Comparison of ENCODE assay signal across 1 cellular context in the genomic region with DNA sequence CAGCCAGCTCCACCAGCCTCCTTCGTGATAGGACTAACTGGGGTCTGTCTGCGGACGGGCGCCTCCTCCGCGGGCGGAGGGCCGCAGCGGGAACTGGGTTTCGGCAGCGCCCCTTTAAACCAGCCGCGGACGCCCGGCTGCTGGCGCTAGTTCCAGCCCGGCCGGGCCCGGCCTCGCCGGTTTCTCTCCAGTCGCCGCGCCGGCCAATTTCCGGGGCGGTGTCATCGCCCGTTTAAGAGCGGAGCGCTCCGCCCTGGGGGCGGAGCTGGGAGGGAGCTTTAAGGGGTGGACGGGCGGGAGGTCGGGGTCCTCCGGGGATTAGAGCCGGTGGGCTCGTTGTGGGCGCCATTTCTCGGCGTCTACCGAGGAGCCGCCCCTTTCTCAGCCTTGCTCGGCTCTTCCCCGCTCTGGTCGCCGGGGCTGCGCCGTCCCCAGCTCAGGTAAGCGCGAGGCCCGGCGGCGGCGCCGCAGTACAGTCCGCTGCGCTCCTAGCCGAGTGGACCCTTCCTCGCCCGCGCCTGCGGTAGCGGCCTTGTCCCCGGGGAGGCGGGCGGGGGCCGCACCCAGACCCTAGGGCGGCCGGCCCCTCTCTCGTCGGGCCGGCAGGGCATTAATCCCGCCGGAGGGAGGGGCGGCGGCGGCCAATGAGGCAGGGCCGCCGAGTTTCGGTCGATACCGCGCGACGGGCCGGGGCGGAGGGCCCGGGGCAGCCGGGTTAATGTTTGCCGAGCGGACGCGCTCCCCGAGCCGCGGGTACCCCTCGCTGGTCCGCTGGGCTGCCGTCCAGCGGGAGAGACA.
TF ChIP-seq lines count a peak whose summit lies in the region.

Gene EPB41L5, plus strand, starts transcription at position 307 of the 798 bp plus-strand sequence. CDS start 6,008 bp downstream, outside the sequence.

TF ChIP-seq in WTC11, 78 proteins besides CTCF, POLR2A, EP300 and RAD21 (continued from another document and continues in another):
- peak; percentile 54; the same call in 1 of the 2 replicates for TF ChIP-seq SMAD4 (CRISPR knock-in tag; IDR thresholded peaks at IDR 0.05)
- TF ChIP-seq ATF6 (CRISPR knock-in tag; IDR thresholded peaks at IDR 0.05) = no peak
- TF ChIP-seq NR2C2 (CRISPR knock-in tag; IDR thresholded peaks at IDR 0.05) = no peak
- no peak for TF ChIP-seq TEAD4 (CRISPR knock-in tag; IDR thresholded peaks at IDR 0.05)
- TF ChIP-seq NR1H2 (CRISPR knock-in tag; IDR thresholded peaks at IDR 0.05) = no peak
- TF ChIP-seq ZNF263 (CRISPR knock-in tag; IDR thresholded peaks at IDR 0.05; ENCODE audit: low read depth) = no peak
- TF ChIP-seq, protein P1, sequence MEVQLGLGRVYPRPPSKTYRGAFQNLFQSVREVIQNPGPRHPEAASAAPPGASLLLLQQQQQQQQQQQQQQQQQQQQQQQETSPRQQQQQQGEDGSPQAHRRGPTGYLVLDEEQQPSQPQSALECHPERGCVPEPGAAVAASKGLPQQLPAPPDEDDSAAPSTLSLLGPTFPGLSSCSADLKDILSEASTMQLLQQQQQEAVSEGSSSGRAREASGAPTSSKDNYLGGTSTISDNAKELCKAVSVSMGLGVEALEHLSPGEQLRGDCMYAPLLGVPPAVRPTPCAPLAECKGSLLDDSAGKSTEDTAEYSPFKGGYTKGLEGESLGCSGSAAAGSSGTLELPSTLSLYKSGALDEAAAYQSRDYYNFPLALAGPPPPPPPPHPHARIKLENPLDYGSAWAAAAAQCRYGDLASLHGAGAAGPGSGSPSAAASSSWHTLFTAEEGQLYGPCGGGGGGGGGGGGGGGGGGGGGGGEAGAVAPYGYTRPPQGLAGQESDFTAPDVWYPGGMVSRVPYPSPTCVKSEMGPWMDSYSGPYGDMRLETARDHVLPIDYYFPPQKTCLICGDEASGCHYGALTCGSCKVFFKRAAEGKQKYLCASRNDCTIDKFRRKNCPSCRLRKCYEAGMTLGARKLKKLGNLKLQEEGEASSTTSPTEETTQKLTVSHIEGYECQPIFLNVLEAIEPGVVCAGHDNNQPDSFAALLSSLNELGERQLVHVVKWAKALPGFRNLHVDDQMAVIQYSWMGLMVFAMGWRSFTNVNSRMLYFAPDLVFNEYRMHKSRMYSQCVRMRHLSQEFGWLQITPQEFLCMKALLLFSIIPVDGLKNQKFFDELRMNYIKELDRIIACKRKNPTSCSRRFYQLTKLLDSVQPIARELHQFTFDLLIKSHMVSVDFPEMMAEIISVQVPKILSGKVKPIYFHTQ (CRISPR knock-in tag; IDR thresholded peaks at IDR 0.05) = no peak; the same call in 1 of the 2 replicates
- TF ChIP-seq RORB (CRISPR knock-in tag; IDR thresholded peaks at IDR 0.05) = no peak
- no peak for TF ChIP-seq GTF2I (CRISPR knock-in tag; conservative IDR thresholded peaks at IDR 0.05)
- peak; percentile 95 for TF ChIP-seq SP1 (CRISPR knock-in tag; conservative IDR thresholded peaks at IDR 0.05)
- no peak for TF ChIP-seq TCF7 (CRISPR knock-in tag; IDR thresholded peaks at IDR 0.05; ENCODE audit: low read depth)
- TF ChIP-seq FOXK1 (CRISPR knock-in tag; IDR thresholded peaks at IDR 0.05) = peak; percentile 58; the same call in 1 of the 2 replicates
- TF ChIP-seq, protein P2, sequence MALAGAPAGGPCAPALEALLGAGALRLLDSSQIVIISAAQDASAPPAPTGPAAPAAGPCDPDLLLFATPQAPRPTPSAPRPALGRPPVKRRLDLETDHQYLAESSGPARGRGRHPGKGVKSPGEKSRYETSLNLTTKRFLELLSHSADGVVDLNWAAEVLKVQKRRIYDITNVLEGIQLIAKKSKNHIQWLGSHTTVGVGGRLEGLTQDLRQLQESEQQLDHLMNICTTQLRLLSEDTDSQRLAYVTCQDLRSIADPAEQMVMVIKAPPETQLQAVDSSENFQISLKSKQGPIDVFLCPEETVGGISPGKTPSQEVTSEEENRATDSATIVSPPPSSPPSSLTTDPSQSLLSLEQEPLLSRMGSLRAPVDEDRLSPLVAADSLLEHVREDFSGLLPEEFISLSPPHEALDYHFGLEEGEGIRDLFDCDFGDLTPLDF (CRISPR knock-in tag; IDR thresholded peaks at IDR 0.05) = no peak
- peak; percentile 66; the same call in 1 of the 2 replicates for TF ChIP-seq GABPB1 (CRISPR knock-in tag; IDR thresholded peaks at IDR 0.05)
- TF ChIP-seq AFF4 (CRISPR knock-in tag; IDR thresholded peaks at IDR 0.05; ENCODE audit: borderline replicate concordance) = no peak
- TF ChIP-seq NFATC4 (CRISPR knock-in tag; IDR thresholded peaks at IDR 0.05) = no peak
- TF ChIP-seq JAZF1 (CRISPR knock-in tag; IDR thresholded peaks at IDR 0.05) = no peak
- no peak for TF ChIP-seq ESRRA (CRISPR knock-in tag; IDR thresholded peaks at IDR 0.05; ENCODE audit: borderline replicate concordance)
- TF ChIP-seq EMX1 (CRISPR knock-in tag; IDR thresholded peaks at IDR 0.05) = no peak
- TF ChIP-seq PREB (CRISPR knock-in tag; IDR thresholded peaks at IDR 0.05; ENCODE audit: borderline replicate concordance) = no peak
- peak; percentile 83 for TF ChIP-seq MAX (CRISPR knock-in tag; IDR thresholded peaks at IDR 0.05)
- TF ChIP-seq ZBTB21 (CRISPR knock-in tag; IDR thresholded peaks at IDR 0.05; ENCODE audit: borderline replicate concordance) = 0 out of 2 replicates have a peak, but pooled peaks have one; percentile 13
- TF ChIP-seq IRF2 (CRISPR knock-in tag; IDR thresholded peaks at IDR 0.05; ENCODE audit: borderline replicate concordance, low read depth) = no peak; the same call in 1 of the 2 replicates
- TF ChIP-seq GRHL2 (CRISPR knock-in tag; IDR thresholded peaks at IDR 0.05; ENCODE audit: insufficient replicate concordance, severe bottlenecking) = no peak
- TF ChIP-seq ZNF671 (CRISPR knock-in tag; IDR thresholded peaks at IDR 0.05) = 0 out of 2 replicates have a peak, but pooled peaks have one; percentile 21
- TF ChIP-seq, protein P3, sequence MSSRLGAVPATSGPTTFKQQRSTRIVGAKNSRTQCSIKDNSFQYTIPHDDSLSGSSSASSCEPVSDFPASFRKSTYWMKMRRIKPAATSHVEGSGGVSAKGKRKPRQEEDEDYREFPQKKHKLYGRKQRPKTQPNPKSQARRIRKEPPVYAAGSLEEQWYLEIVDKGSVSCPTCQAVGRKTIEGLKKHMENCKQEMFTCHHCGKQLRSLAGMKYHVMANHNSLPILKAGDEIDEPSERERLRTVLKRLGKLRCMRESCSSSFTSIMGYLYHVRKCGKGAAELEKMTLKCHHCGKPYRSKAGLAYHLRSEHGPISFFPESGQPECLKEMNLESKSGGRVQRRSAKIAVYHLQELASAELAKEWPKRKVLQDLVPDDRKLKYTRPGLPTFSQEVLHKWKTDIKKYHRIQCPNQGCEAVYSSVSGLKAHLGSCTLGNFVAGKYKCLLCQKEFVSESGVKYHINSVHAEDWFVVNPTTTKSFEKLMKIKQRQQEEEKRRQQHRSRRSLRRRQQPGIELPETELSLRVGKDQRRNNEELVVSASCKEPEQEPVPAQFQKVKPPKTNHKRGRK (CRISPR knock-in tag; IDR thresholded peaks at IDR 0.05; ENCODE audit: borderline replicate concordance) = no peak
- peak; percentile 71 for TF ChIP-seq ETV6 (CRISPR knock-in tag; IDR thresholded peaks at IDR 0.05)
- peak; percentile 88; the same call in 1 of the 2 replicates for TF ChIP-seq ARID4B (CRISPR knock-in tag; IDR thresholded peaks at IDR 0.05; ENCODE audit: borderline replicate concordance)
- no peak for TF ChIP-seq ZNF425 (CRISPR knock-in tag; conservative IDR thresholded peaks at IDR 0.05)
- no peak for TF ChIP-seq CREM (CRISPR knock-in tag; IDR thresholded peaks at IDR 0.05)
- no peak for TF ChIP-seq ZNF317 (CRISPR knock-in tag; IDR thresholded peaks at IDR 0.05; ENCODE audit: borderline replicate concordance, low read depth)
